15 cellular contexts compared by ENCODE assay signal in the genomic region with DNA sequence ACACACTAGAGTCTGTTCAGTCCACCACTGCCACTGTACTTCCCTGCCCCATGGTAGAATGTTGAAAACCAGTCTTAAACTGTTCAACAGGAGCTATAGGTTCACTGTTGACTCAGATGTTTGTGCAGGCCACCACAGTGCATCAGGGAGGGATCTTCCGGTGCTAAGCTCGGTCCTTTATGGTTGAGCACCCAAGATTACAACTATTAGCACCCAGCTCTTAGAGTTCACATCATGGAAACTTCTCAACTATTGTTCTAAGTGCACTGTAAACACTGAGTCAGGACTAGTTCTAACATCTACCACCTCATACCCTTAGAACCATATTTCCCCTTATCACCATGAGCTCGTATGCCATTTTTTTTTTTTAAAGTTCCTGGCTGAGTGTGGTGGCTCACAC.
DNase-seq lines count a peak whose midpoint lies in the region; ATAC-seq and TF ChIP-seq lines count a peak whose summit lies in the region.
"Had no signal": no experiment of that assay in that cellular context is flagged by ENCODE, and none has a peak within 500 bp of the region (broad histone marks: within the 10 kb centered on the region; RNA-seq: fewer than 3 reads in every experiment).

No MANE protein-coding gene starts in this region.

- no peaks in the 10 kb centered on the region for H4K20me1 ChIP-seq in Karpas-422 (ENCODE audit: insufficient read depth, low read depth, low read length)

- H3K9me2 ChIP-seq in Karpas-422 (replicated peaks; ENCODE audit: insufficient read depth, low read length) = no peaks in the 10 kb centered on the region

- H3K4me1 ChIP-seq in Karpas-422 (ENCODE audit: low read length) = no peaks in the 10 kb centered on the region
- H3K4me1 ChIP-seq: breast epithelium, parathyroid adenoma had no signal

- H3K4me2 ChIP-seq in Karpas-422 (ENCODE audit: low read depth, low read length, poor library complexity, severe bottlenecking) = no peak overlapping the region

- H3K9ac ChIP-seq in Karpas-422 (ENCODE audit: low read length) = no peak overlapping the region
- H3K9ac ChIP-seq: parathyroid adenoma had no signal

- H3K27ac Mint-ChIP-seq in activated T-helper 17 cell treated with anti-CD3 and anti-CD28 coated beads, Interleukin-2, amount 50 U/mL, for 72 hours = peak overlapping the region; percentile 72
- peak overlapping the region; percentile 78 to 82 for H3K27ac Mint-ChIP-seq in natural killer cell

- H3K27me3 ChIP-seq in Karpas-422 (ENCODE audit: low read length) = no peaks in the 10 kb centered on the region
- H3K27me3 ChIP-seq: breast epithelium had no signal

- H3K36me3 Mint-ChIP-seq in activated T-helper 17 cell treated with anti-CD3 and anti-CD28 coated beads, Interleukin-2, amount 50 U/mL, for 72 hours (ENCODE audit: low read depth) = peaks cover 85% of the 10 kb centered on the region
- peaks cover 12% of the 10 kb centered on the region for H3K36me3 Mint-ChIP-seq in natural killer cell

- intact Hi-C loops in natural killer cell (cut with micrococcal nuclease) (no loop called here), left ventricle myocardium superior (cut with micrococcal nuclease) (no loop called here)

- no peak overlapping the region for H3K4me3 Mint-ChIP-seq in activated T-helper 17 cell treated with anti-CD3 and anti-CD28 coated beads, Interleukin-2, amount 50 U/mL, for 72 hours
- H3K4me3 Mint-ChIP-seq in natural killer cell = no peak overlapping the region

- no peak overlapping the region for H2AFZ ChIP-seq in Karpas-422 (ENCODE audit: low read length)
- H2AFZ ChIP-seq: parathyroid adenoma had no signal

- no peak for TF ChIP-seq CTCF in natural killer cell (IDR thresholded peaks at IDR 0.05)

- no peak overlapping the region for H3K4me3 ChIP-seq in Karpas-422 (ENCODE audit: low read length)
- H3K4me3 ChIP-seq: breast epithelium had no signal

- H3K27me3 Mint-ChIP-seq in activated T-helper 17 cell treated with anti-CD3 and anti-CD28 coated beads, Interleukin-2, amount 50 U/mL, for 72 hours = no peaks in the 10 kb centered on the region
- no peaks in the 10 kb centered on the region for H3K27me3 Mint-ChIP-seq in natural killer cell (ENCODE audit: low read depth in 2 of 2)

- no peak for DNase-seq in activated CD4-positive, CD25-positive, alpha-beta regulatory T cell (lab: John Stamatoyannopoulos, UW)
- DNase-seq in natural killer cell = no peak
- no peak for DNase-seq in Karpas-422
- DNase-seq in left ventricle myocardium superior = no peak
- DNase-seq: NCI-H1694, trophoblast cell had no signal

- H3K79me2 ChIP-seq in Karpas-422 (ENCODE audit: low read length) = no peaks in the 10 kb centered on the region
- H3K79me2 ChIP-seq: parathyroid adenoma had no signal

- ATAC-seq in activated CD4-positive, CD25-positive, alpha-beta regulatory T cell treated with anti-CD3 and anti-CD28 coated beads, Interleukin-2, amount 50 U/mL, for 24 hours = peak; percentile 95 to 96
- ATAC-seq in GM18498 (IDR thresholded peaks at IDR 0.05; ENCODE audit: unreplicated experiment) = peak; percentile 70
- peak; percentile 84 for ATAC-seq in activated T-helper 17 cell treated with anti-CD3 and anti-CD28 coated beads, Interleukin-2, amount 50 U/mL, for 72 hours (replicated peaks)
- ATAC-seq in natural killer cell = peak; percentile 21 to 87 (median 84)
- ATAC-seq in HG02571 (IDR thresholded peaks at IDR 0.05; ENCODE audit: unreplicated experiment) = no peak
- no peak for ATAC-seq in left ventricle myocardium superior

- no peaks in the 10 kb centered on the region for H3K9me3 ChIP-seq in Karpas-422 (ENCODE audit: low read length)
- H3K9me3 ChIP-seq: breast epithelium had no signal

- no peaks in the 10 kb centered on the region for H3K36me3 ChIP-seq in Karpas-422 (ENCODE audit: insufficient read depth, low read length)
- H3K36me3 ChIP-seq: breast epithelium had no signal

- H3K4me1 Mint-ChIP-seq in activated T-helper 17 cell treated with anti-CD3 and anti-CD28 coated beads, Interleukin-2, amount 50 U/mL, for 72 hours = peaks cover 15% of the 10 kb centered on the region
- H3K4me1 Mint-ChIP-seq in natural killer cell = peaks cover 34 to 47% of the 10 kb centered on the region in 2 donors

- no peaks in the 10 kb centered on the region for H3K9me3 Mint-ChIP-seq in activated T-helper 17 cell treated with anti-CD3 and anti-CD28 coated beads, Interleukin-2, amount 50 U/mL, for 72 hours
- no peaks in the 10 kb centered on the region for H3K9me3 Mint-ChIP-seq in natural killer cell

- H3K27ac ChIP-seq in Karpas-422 (ENCODE audit: low read length) = no peak overlapping the region
- H3K27ac ChIP-seq: breast epithelium, C4-2B, parathyroid adenoma, RWPE1, VCaP had no signal

Comparison
In these comparisons a context has a peak if more than half of its experiments do, and no peak if none do; other contexts are left out.
1. ATAC-seq: peak in activated CD4-positive, CD25-positive, alpha-beta regulatory T cell treated with anti-CD3 and anti-CD28 coated beads, Interleukin-2, amount 50 U/mL, for 24 hours (2 of 2), GM18498 (single experiment), activated T-helper 17 cell treated with anti-CD3 and anti-CD28 coated beads, Interleukin-2, amount 50 U/mL, for 72 hours (single experiment) and natural killer cell (3 of 3); none in HG02571 (single experiment) and left ventricle myocardium superior (single experiment).